9 cellular contexts compared by ENCODE assay signal in genomic region chr6:75230484-75231325, GRCh38. TPM values are rescaled to one million over a fixed set of nuclear protein-coding genes. Genes with fewer than 3 reads are reported as not detected.
A peak's percentile ranks its signal among the peaks of the same experiment; 100 is the strongest.
DNase-seq lines count a peak whose midpoint lies in the region; ATAC-seq, FAIRE-seq and TF ChIP-seq lines count a peak whose summit lies in the region.
"Had no signal": no experiment of that assay in that cellular context is flagged by ENCODE, and none has a peak within 500 bp of the region (broad histone marks: within the 10 kb centered on the region; RNA-seq: fewer than 3 reads in every experiment).

No MANE protein-coding gene starts in this region.

- FAIRE-seq in pancreas (lab: Jason Lieb, UNC) = no peak

- H3K27me3 Mint-ChIP-seq in stimulated activated naive CD8-positive, alpha-beta T cell treated with anti-CD3 and anti-CD28 coated beads, Interleukin-15, amount 100 ng/mL, for 72 hours = no peaks in the 10 kb centered on the region
- H3K27me3 Mint-ChIP-seq: central memory CD8-positive, alpha-beta T cell had no signal

- in situ Hi-C loops in Panc1 (cut with HindIII; ENCODE audit: low pct_unique_long_range_greater_than_20kb, low sequenced_read_pairs) = no loop called here

- H3K9me3 ChIP-seq in Panc1 (ENCODE audit: control insufficient read depth, insufficient read depth, low read depth, low read length) (no peaks in the 10 kb centered on the region), esophagus squamous epithelium (no peaks in the 10 kb centered on the region), pancreas (no peaks in the 10 kb centered on the region)

- H3K4me3 ChIP-seq in Panc1 (ENCODE audit: low read depth in 2 of 2, low read length in 2 of 2) (no peak overlapping the region), esophagus squamous epithelium (no peak overlapping the region), pancreas (no peak overlapping the region)

- H3K27ac ChIP-seq in Panc1 (ENCODE audit: low read length) (no peak overlapping the region), esophagus squamous epithelium (no peak overlapping the region), pancreas (no peak overlapping the region)

- POLR2A ChIA-PET in Panc1 (lab: Charles Lee) = no interaction called here

- WGBS in esophagus squamous epithelium, 2 donors = 57 to 58% methylated on average over 10 of the region's 10 CpGs
- 51 to 54% methylated on average over 10 of the region's 10 CpGs for WGBS in pancreas, 2 donors

- no peak overlapping the region for H3K27ac Mint-ChIP-seq in stimulated activated naive CD8-positive, alpha-beta T cell treated with anti-CD3 and anti-CD28 coated beads, Interleukin-15, amount 100 ng/mL, for 72 hours

- H3K4me1 ChIP-seq in Panc1 (ENCODE audit: control insufficient read depth, insufficient read depth, low read length) = no peaks in the 10 kb centered on the region
- H3K4me1 ChIP-seq in esophagus squamous epithelium = peaks cover 0 to 5% (median 0%) of the 10 kb centered on the region in 3 donors
- no peaks in the 10 kb centered on the region for H3K4me1 ChIP-seq in pancreas

- no peaks in the 10 kb centered on the region for H3K4me1 Mint-ChIP-seq in stimulated activated naive CD8-positive, alpha-beta T cell treated with anti-CD3 and anti-CD28 coated beads, Interleukin-15, amount 100 ng/mL, for 72 hours
- H3K4me1 Mint-ChIP-seq: central memory CD8-positive, alpha-beta T cell had no signal

- no peaks in the 10 kb centered on the region for H3K9me3 Mint-ChIP-seq in stimulated activated naive CD8-positive, alpha-beta T cell treated with anti-CD3 and anti-CD28 coated beads, Interleukin-15, amount 100 ng/mL, for 72 hours
- H3K9me3 Mint-ChIP-seq: central memory CD8-positive, alpha-beta T cell had no signal

- peak; percentile 45 for ATAC-seq in stimulated activated naive CD8-positive, alpha-beta T cell treated with anti-CD3 and anti-CD28 coated beads, Interleukin-15, amount 100 ng/mL, for 72 hours
- ATAC-seq in stimulated activated naive CD8-positive, alpha-beta T cell treated with anti-CD3 and anti-CD28 coated beads, Interleukin-15, Interleukin-2, amounts not matched to agents 100 U/mL and 50 U/mL, for 24 hours = no peak
- ATAC-seq in Panc1 (peak; percentile 93), pancreas (peak; percentile 76 to 94 (median 86))

- no peak for TF ChIP-seq POLR2A in esophagus squamous epithelium (IDR thresholded peaks at IDR 0.05)

- H3K27me3 ChIP-seq in Panc1 (ENCODE audit: control insufficient read depth, insufficient read depth, low read length) = no peaks in the 10 kb centered on the region
- H3K27me3 ChIP-seq in esophagus squamous epithelium = no peaks in the 10 kb centered on the region
- no peaks in the 10 kb centered on the region for H3K27me3 ChIP-seq in pancreas

- CTCF ChIA-PET in Panc1 (lab: Charles Lee) = no interaction called here

- BruUV-seq in Panc1 (replicated peaks; lab: Mats Ljungman, UMichigan) = no TSS peak

- peak; percentile 84 for TF ChIP-seq CTCF in Panc1 (IDR thresholded peaks at IDR 0.05)
- TF ChIP-seq CTCF in esophagus squamous epithelium (IDR thresholded peaks at IDR 0.05) = peak; percentile 29 to 61 (median 51)
- peak; percentile 14 to 59 (median 49) for TF ChIP-seq CTCF in pancreas (IDR thresholded peaks at IDR 0.05)

- no peak for DNase-seq in stimulated activated naive CD8-positive, alpha-beta T cell treated with anti-CD3 and anti-CD28 coated beads, Interleukin-15, amount 100 ng/mL, for 72 hours
- no peak for DNase-seq in stimulated activated naive CD8-positive, alpha-beta T cell treated with anti-CD3 and anti-CD28 coated beads, Interleukin-15, Interleukin-2, amounts not matched to agents 100 U/mL and 50 U/mL, for 24 hours
- DNase-seq in Panc1 (ENCODE audit: low read depth, low spot score) (no peak), esophagus squamous epithelium (lab: John Stamatoyannopoulos, UW) (no peak), pancreas (peak in 2 of 6 donors; percentile 20 to 29), NCI-H1436 treated with DMSO at 0.1 percent for 48 hours (lab: John Stamatoyannopoulos, UW) (no peak), GM19240 (ENCODE audit: insufficient read length, low spot score) (no peak)
- DNase-seq in activated CD4-positive, CD25-positive, alpha-beta regulatory T cell treated with anti-CD3 and anti-CD28 coated beads, Interleukin-2, amount 50 U/mL, for 72 hours = no peak

- H3K36me3 ChIP-seq in Panc1 (ENCODE audit: control insufficient read depth, insufficient read depth, low read length) (no peaks in the 10 kb centered on the region), esophagus squamous epithelium (peaks cover 0 to under 1% (median 0%) of the 10 kb centered on the region in 3 donors), pancreas (no peaks in the 10 kb centered on the region)

- no peak overlapping the region for H3K4me3 Mint-ChIP-seq in stimulated activated naive CD8-positive, alpha-beta T cell treated with anti-CD3 and anti-CD28 coated beads, Interleukin-15, amount 100 ng/mL, for 72 hours
- H3K4me3 Mint-ChIP-seq: central memory CD8-positive, alpha-beta T cell had no signal

- intact Hi-C loops in Panc1 (cut with micrococcal nuclease; ENCODE audit: unreplicated experiment) = no loop called here
- intact Hi-C loops in esophagus squamous epithelium (cut with DNase I) = no loop called here
- intact Hi-C loops in pancreas (cut with DNase I) = no loop called here

RNA-seq across cellular contexts. Expression of gene COX7A2, which starts 12.9 kb away (rescaled TPM):
- total RNA-seq in Panc1 (2021; ENCODE audit: unreplicated experiment) (707 TPM), esophagus squamous epithelium (100 to 1,000 TPM; 192 to 530 (median 330) TPM), pancreas (100 to 1,000 TPM in 4 of 6 donors, 10 to 100 TPM in 2; 76.5 to 147 (median 125) TPM)
- polyA plus RNA-seq in Panc1 (2012; ENCODE audit: insufficient read length) = 412 TPM
- 100 to 1,000 TPM; 188 to 214 TPM for polyA plus RNA-seq in pancreas

RNA-seq across cellular contexts. Expression of gene COL12A1, which starts 24.9 kb away (rescaled TPM):
- total RNA-seq in Panc1 (2021; ENCODE audit: unreplicated experiment) = 10.4 TPM
- 10.5 TPM for polyA plus RNA-seq in Panc1 (2012; ENCODE audit: insufficient read length)
- 100 to 1,000 TPM in 1 of 4 donors, 10 to 100 TPM in 3; 15.6 to 131 (median 34.3) TPM for total RNA-seq in esophagus squamous epithelium
- 10 to 100 TPM in 2 of 6 donors, 1 to 10 TPM in 4; 2.8 to 19.3 (median 5.2) TPM for total RNA-seq in pancreas
- polyA plus RNA-seq in pancreas = 1 to 10 TPM; 1.2 to 2.0 TPM

RNA-seq across cellular contexts. Expression of gene TMEM30A, which starts 53.9 kb away (rescaled TPM):
- total RNA-seq in Panc1 (2021; ENCODE audit: unreplicated experiment) (130 TPM), esophagus squamous epithelium (10 to 100 TPM; 51.3 to 97.0 (median 72.3) TPM), pancreas (10 to 100 TPM; 61.4 to 85.5 (median 70.5) TPM)
- 43.5 TPM for polyA plus RNA-seq in Panc1 (2012; ENCODE audit: insufficient read length)
- polyA plus RNA-seq in pancreas = 10 to 100 TPM; 21.2 to 44.5 TPM
